Comparison of ENCODE assay signal across 17 cellular contexts in the genomic region with DNA sequence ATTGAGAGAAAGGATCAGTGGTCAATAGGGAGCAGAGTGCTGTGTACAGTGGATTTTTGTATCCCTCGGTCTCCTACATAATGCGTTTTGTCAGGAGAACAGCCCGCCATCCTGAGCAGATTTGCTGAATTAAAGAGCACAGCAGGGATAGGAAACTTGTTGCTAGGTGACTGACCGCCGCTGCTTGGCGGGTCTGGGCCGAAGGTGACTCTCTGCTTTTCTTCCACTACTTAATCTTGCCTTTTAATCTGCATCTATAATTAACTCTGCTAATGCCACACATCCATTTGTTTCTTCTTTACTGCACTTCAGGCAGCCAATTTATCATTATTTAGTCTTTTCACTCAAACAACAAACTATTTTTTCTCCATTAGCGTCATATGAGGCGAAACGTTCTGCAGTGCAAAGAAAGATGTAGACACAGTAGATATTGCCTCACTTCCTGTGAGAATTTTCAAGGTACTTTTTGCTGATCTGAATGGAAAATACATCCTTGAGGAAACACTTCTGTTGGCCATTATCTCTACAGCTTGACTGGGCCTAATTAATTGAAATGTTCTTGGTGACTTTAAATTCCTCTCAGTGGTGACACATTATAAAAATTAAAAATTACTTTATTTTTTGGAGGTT.
A peak's percentile ranks its signal among the peaks of the same experiment; 100 is the strongest.
DNase-seq lines count a peak whose midpoint lies in the region; ATAC-seq, FAIRE-seq and TF ChIP-seq lines count a peak whose summit lies in the region.
"Had no signal": no experiment of that assay in that cellular context is flagged by ENCODE, and none has a peak within 500 bp of the region (broad histone marks: within the 10 kb centered on the region; RNA-seq: fewer than 3 reads in every experiment).

No MANE protein-coding gene starts in this region.

- H4K20me1 ChIP-seq in K562 (replicated peaks; ENCODE audit: control insufficient read depth, insufficient read depth, low read length): no peaks in the 10 kb centered on the region

- no peak overlapping the region for H3K4me3 Mint-ChIP-seq in Caco-2 (ENCODE audit: unreplicated experiment)
- H3K4me3 Mint-ChIP-seq: activated CD4-positive, alpha-beta T cell treated with anti-CD3 and anti-CD28 coated beads for 36 hours; activated T-cell treated with anti-CD3 and anti-CD28 coated beads, Interleukin-2, amount 50 U/mL, for 24 hours; CD4-positive, CD25-positive, alpha-beta regulatory T cell; effector memory CD8-positive, alpha-beta T cell; stimulated activated naive CD8-positive, alpha-beta T cell treated with anti-CD3 and anti-CD28 coated beads, Interleukin-15, amount 100 ng/mL, for 72 hours; T-cell had no signal

- no peaks in the 10 kb centered on the region for H3K9me3 Mint-ChIP-seq in Caco-2 (ENCODE audit: unreplicated experiment)
- H3K9me3 Mint-ChIP-seq: activated T-cell treated with anti-CD3 and anti-CD28 coated beads, Interleukin-2, amount 50 U/mL, for 24 hours; CD4-positive, CD25-positive, alpha-beta regulatory T cell; effector memory CD8-positive, alpha-beta T cell; stimulated activated naive CD8-positive, alpha-beta T cell treated with anti-CD3 and anti-CD28 coated beads, Interleukin-15, amount 100 ng/mL, for 72 hours; T-cell had no signal

- H3K4me2 ChIP-seq in K562 (ENCODE audit: insufficient read depth, low read length) (no peak overlapping the region), neuronal stem cell (ENCODE audit: insufficient read depth, low read length, poor library complexity, severe bottlenecking) (no peak overlapping the region)

- H3K4me1 ChIP-seq in K562 (replicated peaks in 1 of 2; ENCODE audit: control insufficient read depth in 2 of 2, insufficient read depth in 2 of 2, low read length in 2 of 2) (no peaks in the 10 kb centered on the region), neuronal stem cell (ENCODE audit: control insufficient read depth in 2 of 2, insufficient read depth in 1 of 2, low read depth in 1 of 2, low read length in 2 of 2) (peaks cover 12 to 15% of the 10 kb centered on the region in 2 donors), Caco-2 (no peaks in the 10 kb centered on the region)
- H3K4me1 ChIP-seq: Peyer's patch had no signal

- POLR2A ChIA-PET in HEK293T (lab: Yijun Ruan, JAX) (no interaction called here), K562 (lab: Yijun Ruan, JAX) (no interaction called here), Caco-2 (lab: Charles Lee) (no interaction called here)

- H3K36me3 Mint-ChIP-seq in Caco-2 (ENCODE audit: insufficient read depth, unreplicated experiment): no peaks in the 10 kb centered on the region
- H3K36me3 Mint-ChIP-seq: CD4-positive, CD25-positive, alpha-beta regulatory T cell; T-cell had no signal

- CTCF ChIA-PET in HEK293T (lab: Yijun Ruan, JAX) (no interaction called here), K562 (lab: Yijun Ruan, JAX; ENCODE audit: low intra/inter-chr PET ratio) (no interaction called here), Caco-2 (lab: Charles Lee) (no interaction called here)

- H3K9me3 ChIP-seq in K562 (replicated peaks; ENCODE audit: control insufficient read depth, insufficient read depth, low read depth, low read length) (no peaks in the 10 kb centered on the region), neuronal stem cell (replicated peaks in 1 of 2; ENCODE audit: control insufficient read depth in 2 of 2, insufficient read depth in 1 of 2, low read depth in 1 of 2, low read length in 2 of 2) (no peaks in the 10 kb centered on the region), Caco-2 (no peaks in the 10 kb centered on the region)
- H3K9me3 ChIP-seq: Peyer's patch had no signal

- H3K27me3 ChIP-seq in K562 (ENCODE audit: control insufficient read depth in 2 of 2, insufficient read depth in 2 of 2, low read length in 2 of 2): no peaks in the 10 kb centered on the region
- H3K27me3 ChIP-seq in neuronal stem cell (ENCODE audit: control insufficient read depth in 3 of 3, insufficient read depth in 3 of 3, low read depth in 1 of 3, low read length in 3 of 3): peaks cover 0 to 82% (median 0%) of the 10 kb centered on the region in 3 experiments
- no peaks in the 10 kb centered on the region for H3K27me3 ChIP-seq in Caco-2 (replicated peaks; ENCODE audit: control insufficient read depth, insufficient read depth, low read length)
- H3K27me3 ChIP-seq: Peyer's patch had no signal

- FAIRE-seq in K562 (lab: Jason Lieb, UNC): no peak
- FAIRE-seq: HepG2 had no signal

- no peak overlapping the region for H2BK120ac ChIP-seq in neuronal stem cell (ENCODE audit: low read depth, low read length)

- no peak overlapping the region for H3K4ac ChIP-seq in neuronal stem cell (ENCODE audit: low read length)

- H3K79me1 ChIP-seq in neuronal stem cell (ENCODE audit: low read depth, low read length): no peaks in the 10 kb centered on the region

- no peak for TF ChIP-seq POLR2A in K562 (conservative IDR thresholded peaks at IDR 0.05)

- H3K23ac ChIP-seq in neuronal stem cell (ENCODE audit: low read depth, low read length, poor library complexity): no peak overlapping the region

- no peak overlapping the region for H3K27ac Mint-ChIP-seq in Caco-2 (ENCODE audit: unreplicated experiment)
- H3K27ac Mint-ChIP-seq: activated CD4-positive, alpha-beta T cell treated with anti-CD3 and anti-CD28 coated beads for 36 hours; activated T-cell treated with anti-CD3 and anti-CD28 coated beads, Interleukin-2, amount 50 U/mL, for 24 hours; CD4-positive, CD25-positive, alpha-beta regulatory T cell; effector memory CD8-positive, alpha-beta T cell; stimulated activated naive CD8-positive, alpha-beta T cell treated with anti-CD3 and anti-CD28 coated beads, Interleukin-15, amount 100 ng/mL, for 72 hours; T-cell had no signal

- no peaks in the 10 kb centered on the region for H3K79me2 ChIP-seq in K562 (ENCODE audit: control insufficient read depth, insufficient read depth, low read length)

- H3K36me3 ChIP-seq in K562 (ENCODE audit: control insufficient read depth, insufficient read depth, low read length) (no peaks in the 10 kb centered on the region), neuronal stem cell (replicated peaks in 1 of 2; ENCODE audit: control insufficient read depth in 2 of 2, insufficient read depth in 2 of 2, low read length in 2 of 2) (no peaks in the 10 kb centered on the region), Caco-2 (ENCODE audit: control insufficient read depth, insufficient read depth, low read length) (no peaks in the 10 kb centered on the region)
- H3K36me3 ChIP-seq: Peyer's patch had no signal

- peaks cover 12% of the 10 kb centered on the region for H3K27me3 Mint-ChIP-seq in Caco-2 (ENCODE audit: insufficient read depth, unreplicated experiment)
- H3K27me3 Mint-ChIP-seq: activated T-cell treated with anti-CD3 and anti-CD28 coated beads, Interleukin-2, amount 50 U/mL, for 24 hours had no signal

- H3K14ac ChIP-seq in neuronal stem cell (ENCODE audit: low read length): no peak overlapping the region

- 4% methylated on average over 10 of the region's 10 CpGs for WGBS in K562 (ENCODE audit: insufficient coverage, low coverage, missing lambda C conversion rate)
- no CpG with 5 or more reads among the region's 10 CpGs for WGBS in neuronal stem cell (ENCODE audit: extremely low coverage in 2 of 2, insufficient read length in 2 of 2, insufficient replicate concordance in 1 of 2), 2 donors

- H3K4me1 Mint-ChIP-seq in Caco-2 (ENCODE audit: low read depth, unreplicated experiment): no peaks in the 10 kb centered on the region
- H3K4me1 Mint-ChIP-seq: activated CD4-positive, alpha-beta T cell treated with anti-CD3 and anti-CD28 coated beads for 36 hours; CD4-positive, CD25-positive, alpha-beta regulatory T cell; stimulated activated naive CD8-positive, alpha-beta T cell treated with anti-CD3 and anti-CD28 coated beads, Interleukin-15, amount 100 ng/mL, for 72 hours; T-cell had no signal

- DNase-seq in HEK293T (ENCODE audit: extremely low spot score): peak; percentile 53
- peak; percentile 36 for DNase-seq in NCI-H2107 (lab: John Stamatoyannopoulos, UW)
- DNase-seq in K562 (ENCODE audit: extremely low read depth in 1 of 4, low spot score in 3 of 4): no peak
- DNase-seq in neuronal stem cell (ENCODE audit: low spot score): peak; percentile 71
- no peak for DNase-seq in Caco-2
- DNase-seq in stimulated activated CD4-positive, alpha-beta T cell treated with anti-CD3 and anti-CD28 coated beads, Interleukin-1b, Interleukin-23, amount 100 ng/mL, for 48 hours: no peak
- DNase-seq: activated CD4-positive, alpha-beta T cell treated with anti-CD3 and anti-CD28 coated beads for 36 hours; activated T-cell treated with anti-CD3 and anti-CD28 coated beads, Interleukin-2, amount 50 U/mL, for 24 hours; CD4-positive, CD25-positive, alpha-beta regulatory T cell; effector memory CD8-positive, alpha-beta T cell; NCI-H1694 treated with DMSO at 0.1 percent for 48 hours; Peyer's patch; right cardiac atrium; stimulated activated naive CD8-positive, alpha-beta T cell treated with anti-CD3 and anti-CD28 coated beads, Interleukin-15, amount 100 ng/mL, for 72 hours; T-cell had no signal

- TF ChIP-seq CTCF in K562 (IDR thresholded peaks at IDR 0.05 in 2 of 3, conservative IDR thresholded peaks at IDR 0.05 in 1 of 3; ENCODE audit: insufficient read depth in 2 of 3, low read depth in 1 of 3, low read length in 3 of 3): no peak
- TF ChIP-seq CTCF in Caco-2 (IDR thresholded peaks at IDR 0.05; ENCODE audit: insufficient read depth in 1 of 2, low read depth in 1 of 2, low read length in 1 of 2, severe bottlenecking in 1 of 2, unreplicated experiment in 1 of 2): no peak

- no peak overlapping the region for H2BK5ac ChIP-seq in neuronal stem cell (ENCODE audit: low read length)

- H3K27ac ChIP-seq in K562 (ENCODE audit: extremely low read depth, low read depth, low read length) (no peak overlapping the region), neuronal stem cell (replicated peaks; ENCODE audit: low read length) (peak overlapping the region; percentile 62)
- H3K27ac ChIP-seq: Peyer's patch had no signal

- H4K91ac ChIP-seq in neuronal stem cell (ENCODE audit: low read depth, low read length, poor library complexity): no peak overlapping the region

- H3K18ac ChIP-seq in neuronal stem cell (ENCODE audit: low read length): no peak overlapping the region

- H3K9me1 ChIP-seq in K562 (ENCODE audit: control insufficient read depth, insufficient read depth, low read length): no peaks in the 10 kb centered on the region

- no peak for TF ChIP-seq RAD21 in K562 (CRISPR knock-in tag; conservative IDR thresholded peaks at IDR 0.05 in 1 of 2, IDR thresholded peaks at IDR 0.05 in 1 of 2)

- H2AFZ ChIP-seq in K562 (ENCODE audit: low read depth, low read length): no peak overlapping the region
- no peak overlapping the region for H2AFZ ChIP-seq in neuronal stem cell (ENCODE audit: low read length)

- no peak for TF ChIP-seq EP300 in K562 (IDR thresholded peaks at IDR 0.05; ENCODE audit: low read length)

- no peak overlapping the region for H2AK5ac ChIP-seq in neuronal stem cell (ENCODE audit: low read depth, low read length)

- H3K9ac ChIP-seq in K562 (ENCODE audit: insufficient read depth in 1 of 2, low read depth in 2 of 2, low read length in 2 of 2) (no peak overlapping the region), neuronal stem cell (ENCODE audit: low read depth, low read length, poor library complexity) (no peak overlapping the region)

- no peak for ATAC-seq in K562
- ATAC-seq in HG03457 (IDR thresholded peaks at IDR 0.05; ENCODE audit: unreplicated experiment): no peak
- ATAC-seq: activated CD4-positive, alpha-beta T cell treated with anti-CD3 and anti-CD28 coated beads for 36 hours; effector memory CD8-positive, alpha-beta T cell; HepG2; right cardiac atrium; stimulated activated naive CD8-positive, alpha-beta T cell treated with anti-CD3 and anti-CD28 coated beads, Interleukin-15, amount 100 ng/mL, for 72 hours; T-cell had no signal

- H2BK15ac ChIP-seq in neuronal stem cell (ENCODE audit: low read length): no peak overlapping the region

- H2BK12ac ChIP-seq in neuronal stem cell (ENCODE audit: low read length): no peak overlapping the region

- BruUV-seq in K562 (replicated peaks; lab: Mats Ljungman, UMichigan): no TSS peak
- BruUV-seq in Caco-2 (replicated peaks; lab: Mats Ljungman, UMichigan): no TSS peak

- in situ Hi-C loops in K562 (cut with MboI): no loop called here

- no peak overlapping the region for H3K4me3 ChIP-seq in K562
- H3K4me3 ChIP-seq in neuronal stem cell (ENCODE audit: low read length in 2 of 2): no peak overlapping the region
- H3K4me3 ChIP-seq in Caco-2 (ENCODE audit: low read depth, low read length): no peak overlapping the region
- H3K4me3 ChIP-seq: Peyer's patch had no signal

- intact Hi-C loops in K562 (cut with micrococcal nuclease): no loop called here
- intact Hi-C loops in Caco-2 (cut with micrococcal nuclease; ENCODE audit: unreplicated experiment): no loop called here

- H4K8ac ChIP-seq in neuronal stem cell (ENCODE audit: low read depth, low read length): no peak overlapping the region

Comparison
In these comparisons a context has a peak if more than half of its experiments do, and no peak if none do; other contexts are left out.
1. DNase-seq: peak in HEK293T (single experiment), NCI-H2107 (single experiment) and neuronal stem cell (single experiment); none in K562 (0 of 4), Caco-2 (0 of 2) and stimulated activated CD4-positive, alpha-beta T cell treated with anti-CD3 and anti-CD28 coated beads, Interleukin-1b, Interleukin-23, amount 100 ng/mL, for 48 hours (single experiment).